In the genomic region with DNA sequence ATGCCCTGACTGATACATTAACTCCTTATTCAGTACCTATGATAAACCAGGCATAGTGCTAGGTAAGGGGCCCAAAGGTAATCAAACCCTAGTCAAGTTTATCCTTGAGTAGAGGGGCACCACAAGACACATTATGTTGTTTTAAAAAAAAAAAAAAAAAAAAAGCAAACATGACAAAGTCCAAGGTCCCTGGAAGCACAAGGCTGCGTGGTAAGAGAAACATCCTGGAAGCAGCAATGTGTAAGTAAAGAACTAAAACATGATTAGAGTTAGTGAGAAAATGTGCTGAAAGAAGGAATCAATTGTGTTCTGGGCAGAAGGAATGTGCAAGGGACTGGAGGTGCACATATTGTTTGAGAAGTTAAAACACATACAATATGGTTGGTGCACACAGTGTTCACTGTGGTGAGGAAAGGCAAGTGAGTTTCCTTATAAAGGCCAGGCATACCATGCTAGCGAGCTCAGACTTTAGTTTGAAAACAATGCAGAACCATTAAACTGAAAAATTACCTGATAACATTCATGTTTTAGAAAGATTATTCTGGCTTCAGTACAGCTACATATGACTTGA, we compare ENCODE assay signal across 14 cellular contexts. TPM values are rescaled to one million over a fixed set of nuclear protein-coding genes. Genes with fewer than 3 reads are reported as not detected.
"Had no signal": no experiment of that assay in that cellular context is flagged by ENCODE, and none has a peak within 500 bp of the region (broad histone marks: within the 10 kb centered on the region; RNA-seq: fewer than 3 reads in every experiment).

No MANE protein-coding gene starts in this region.

- H3K36me3 ChIP-seq: ascending aorta, esophagus squamous epithelium, uterus had no signal

- H3K27ac Mint-ChIP-seq: activated CD4-positive, alpha-beta T cell treated with anti-CD3 and anti-CD28 coated beads, Interleukin-2, amount 10 ng/mL, durations not matched to agents 7 days and 5 days; activated T-helper 17 cell treated with anti-CD3 and anti-CD28 coated beads, Interleukin-2, amount 50 U/mL, for 72 hours; stimulated activated effector memory CD8-positive, alpha-beta T cell treated with anti-CD3 and anti-CD28 coated beads, Interleukin-12 subunit alpha, Interleukin-12 subunit beta, amount 100 ng/mL, for 72 hours had no signal

- H3K4me1 ChIP-seq: ascending aorta, uterus had no signal

- H3K27me3 ChIP-seq: ascending aorta, esophagus squamous epithelium, uterus had no signal

- H3K27me3 Mint-ChIP-seq: activated CD4-positive, alpha-beta T cell treated with anti-CD3 and anti-CD28 coated beads, Interleukin-2, amount 10 ng/mL, durations not matched to agents 7 days and 5 days; activated T-helper 17 cell treated with anti-CD3 and anti-CD28 coated beads, Interleukin-2, amount 50 U/mL, for 72 hours had no signal

- H3K9me3 ChIP-seq: ascending aorta, esophagus squamous epithelium, uterus had no signal

- H3K36me3 Mint-ChIP-seq: stimulated activated effector memory CD8-positive, alpha-beta T cell treated with anti-CD3 and anti-CD28 coated beads, Interleukin-12 subunit alpha, Interleukin-12 subunit beta, amount 100 ng/mL, for 72 hours had no signal

- H3K4me3 ChIP-seq: ascending aorta, coronary artery, esophagus squamous epithelium, lung, uterus had no signal

- H3K4me3 Mint-ChIP-seq: activated CD4-positive, alpha-beta T cell treated with anti-CD3 and anti-CD28 coated beads, Interleukin-2, amount 10 ng/mL, durations not matched to agents 7 days and 5 days; activated T-helper 17 cell treated with anti-CD3 and anti-CD28 coated beads, Interleukin-2, amount 50 U/mL, for 72 hours; neural crest cell; stimulated activated effector memory CD8-positive, alpha-beta T cell treated with anti-CD3 and anti-CD28 coated beads, Interleukin-12 subunit alpha, Interleukin-12 subunit beta, amount 100 ng/mL, for 72 hours had no signal

- H3K4me1 Mint-ChIP-seq: activated CD4-positive, alpha-beta T cell treated with anti-CD3 and anti-CD28 coated beads, Interleukin-2, amount 10 ng/mL, durations not matched to agents 7 days and 5 days; activated T-helper 17 cell treated with anti-CD3 and anti-CD28 coated beads, Interleukin-2, amount 50 U/mL, for 72 hours; neural crest cell; stimulated activated effector memory CD8-positive, alpha-beta T cell treated with anti-CD3 and anti-CD28 coated beads, Interleukin-12 subunit alpha, Interleukin-12 subunit beta, amount 100 ng/mL, for 72 hours had no signal

- H3K27ac ChIP-seq: ascending aorta, coronary artery, uterus had no signal

- ATAC-seq: activated T-helper 17 cell treated with anti-CD3 and anti-CD28 coated beads, Interleukin-2, amount 50 U/mL, for 72 hours; left cardiac atrium; stimulated activated effector memory CD8-positive, alpha-beta T cell treated with anti-CD3 and anti-CD28 coated beads, Interleukin-12 subunit alpha, Interleukin-12 subunit beta, amount 100 ng/mL, for 72 hours had no signal

- DNase-seq: activated CD4-positive, alpha-beta T cell treated with anti-CD3 and anti-CD28 coated beads, Interleukin-2, amount 10 ng/mL, durations not matched to agents 7 days and 5 days; activated CD8-positive, alpha-beta memory T cell treated with anti-CD3 and anti-CD28 coated beads for 24 hours; activated naive CD4-positive, alpha-beta T cell treated with Interleukin-2 at 50 U/mL for 16 hours; caudate nucleus; esophagus squamous epithelium; left cardiac atrium; T-helper 9 cell; uterus had no signal

RNA-seq across cellular contexts. Expression of gene PDE1C, which starts 51.1 kb away (rescaled TPM):
- total RNA-seq: activated CD4-positive, alpha-beta T cell treated with anti-CD3 and anti-CD28 coated beads, Interleukin-2, amount 10 ng/mL, durations not matched to agents 7 days and 5 days; activated T-helper 17 cell treated with anti-CD3 and anti-CD28 coated beads, Interleukin-2, amount 50 U/mL, for 72 hours had no signal
